In the genomic region with DNA sequence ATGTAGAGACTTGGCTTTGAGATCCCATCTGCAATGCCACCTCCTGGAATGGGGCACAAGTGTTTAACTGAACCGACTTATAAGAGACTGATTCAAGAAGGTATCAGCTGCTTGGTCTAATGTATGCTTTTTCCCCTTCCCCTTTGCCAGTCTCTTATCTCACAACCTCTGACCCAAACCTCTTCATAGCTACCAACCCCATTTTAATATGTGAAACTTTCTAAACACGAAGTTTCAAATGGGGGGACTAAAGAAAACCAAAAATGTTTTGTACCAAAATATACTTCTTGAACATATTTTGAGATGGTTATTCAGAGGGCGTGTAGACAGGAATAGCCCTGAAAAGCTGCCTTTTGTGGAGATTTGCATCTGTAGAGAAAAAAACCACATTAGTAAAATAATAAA, we compare ENCODE assay signal across 24 cellular contexts.
DNase-seq lines count a peak whose midpoint lies in the region; ATAC-seq and TF ChIP-seq lines count a peak whose summit lies in the region.
"Had no signal": no experiment of that assay in that cellular context is flagged by ENCODE, and none has a peak within 500 bp of the region (broad histone marks: within the 10 kb centered on the region; RNA-seq: fewer than 3 reads in every experiment).

No MANE protein-coding gene starts in this region.

- H3K4me1 ChIP-seq in stomach, result no peaks in the 10 kb centered on the region
- H3K4me1 ChIP-seq: esophagus squamous epithelium, right atrium auricular region, SJSA1, testis had no signal

- no peaks in the 10 kb centered on the region for H3K36me3 ChIP-seq in stomach
- H3K36me3 ChIP-seq: esophagus squamous epithelium, HAP-1, right atrium auricular region, SJSA1 had no signal

- TF ChIP-seq EP300 in stomach (IDR thresholded peaks at IDR 0.05), result no peak

- no peak overlapping the region for H3K27ac ChIP-seq in stomach
- H3K27ac ChIP-seq: esophagus squamous epithelium, right atrium auricular region, SJSA1, testis, VCaP had no signal

- ATAC-seq in GM18511 (IDR thresholded peaks at IDR 0.05; ENCODE audit: unreplicated experiment), result peak; percentile 74
- peak; percentile 68 for ATAC-seq in GM19463 (IDR thresholded peaks at IDR 0.05; ENCODE audit: unreplicated experiment)
- ATAC-seq in HG02623 (IDR thresholded peaks at IDR 0.05; ENCODE audit: unreplicated experiment), result peak; percentile 48
- peak; percentile 47 for ATAC-seq in HG03442 (IDR thresholded peaks at IDR 0.05; ENCODE audit: unreplicated experiment)
- ATAC-seq: T-helper 17 cell had no signal

- TF ChIP-seq POLR2A in stomach (IDR thresholded peaks at IDR 0.05), result no peak

- TF ChIP-seq CTCF in stomach (IDR thresholded peaks at IDR 0.05), result no peak

- H3K4me3 ChIP-seq in stomach, result no peak overlapping the region
- H3K4me3 ChIP-seq: esophagus squamous epithelium, HAP-1, right atrium auricular region, SJSA1, testis had no signal

- H3K27me3 ChIP-seq in stomach, result no peaks in the 10 kb centered on the region
- H3K27me3 ChIP-seq: esophagus squamous epithelium, right atrium auricular region, SJSA1, testis had no signal

- no peak for DNase-seq in stomach
- DNase-seq in T-helper 1 cell, result no peak
- DNase-seq in amygdala (lab: John Stamatoyannopoulos, UW), result no peak
- no peak for DNase-seq in NCI-H510A (lab: John Stamatoyannopoulos, UW)
- DNase-seq: activated CD4-positive, alpha-beta T cell treated with anti-CD3 and anti-CD28 coated beads, Interleukin-2, amount 50 U/mL, for 48 hours; activated naive CD4-positive, alpha-beta T cell treated with Interleukin-2 at 50 U/mL for 16 hours; activated T-cell treated with anti-CD3 and anti-CD28 coated beads for 4 hours; CD4-positive, alpha-beta T cell; DMS79 treated with DMSO at 0.1 percent for 48 hours; effector CD8-positive, alpha-beta T cell; esophagus squamous epithelium; kidney glomerular epithelial cell; NCI-H1436 treated with DMSO at 0.1 percent for 48 hours; NCI-H226; T-helper 17 cell; testis had no signal

- H3K9me3 ChIP-seq in stomach, result peaks cover 0 to 8% (median 0%) of the 10 kb centered on the region in 4 donors
- H3K9me3 ChIP-seq: esophagus squamous epithelium, SJSA1, testis had no signal

- 70 to 79% (median 71%) methylated on average over 3 of the region's 3 CpGs for WGBS in stomach, 5 donors

- intact Hi-C loops in stomach (cut with DNase I; ENCODE audit: low total_unique reads), result no loop called here
